ENCODE assay signal across 8 cellular contexts in the genomic region with DNA sequence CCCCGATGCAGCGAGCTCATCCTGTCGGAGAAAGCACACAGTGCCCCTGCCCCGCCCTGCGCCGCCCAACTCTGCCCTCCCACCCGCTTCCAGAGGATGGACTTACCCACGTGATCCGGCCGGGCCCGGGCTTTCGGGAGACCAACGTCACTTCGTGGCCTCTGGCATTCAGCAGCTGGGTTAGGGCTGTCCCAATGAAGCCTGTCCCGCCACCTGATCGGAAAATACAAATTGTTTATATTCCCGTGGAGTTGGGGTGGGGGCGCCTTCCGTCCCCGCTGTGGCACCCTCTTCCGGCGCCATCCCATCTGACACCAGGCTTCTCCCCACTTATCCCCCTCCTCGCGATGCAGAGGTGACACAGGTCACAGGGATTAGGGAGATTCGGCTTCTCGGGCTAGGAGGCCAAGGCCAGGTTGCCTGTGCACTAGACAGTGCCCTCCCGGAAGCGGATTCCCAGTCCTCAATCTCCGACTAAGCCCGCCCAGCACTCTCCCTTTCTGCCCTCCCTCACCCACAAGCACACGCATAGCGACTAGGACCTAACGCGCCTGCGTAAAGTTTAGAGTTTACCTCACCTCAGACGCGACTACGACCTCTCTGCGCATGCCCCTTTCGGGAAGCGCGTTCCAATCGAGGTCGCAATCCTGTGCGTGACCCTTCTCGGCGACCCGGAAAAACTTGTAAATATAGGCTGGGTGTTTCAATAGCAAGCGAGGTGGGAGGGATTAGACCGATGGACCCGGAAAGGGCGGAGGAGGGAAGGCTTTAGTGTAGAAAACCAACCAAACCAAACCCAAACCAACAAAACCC. TPM values are rescaled to one million over a fixed set of nuclear protein-coding genes. Genes with fewer than 3 reads are reported as not detected.
DNase-seq lines count a peak whose midpoint lies in the region; ATAC-seq and TF ChIP-seq lines count a peak whose summit lies in the region.

A gene with protein sequence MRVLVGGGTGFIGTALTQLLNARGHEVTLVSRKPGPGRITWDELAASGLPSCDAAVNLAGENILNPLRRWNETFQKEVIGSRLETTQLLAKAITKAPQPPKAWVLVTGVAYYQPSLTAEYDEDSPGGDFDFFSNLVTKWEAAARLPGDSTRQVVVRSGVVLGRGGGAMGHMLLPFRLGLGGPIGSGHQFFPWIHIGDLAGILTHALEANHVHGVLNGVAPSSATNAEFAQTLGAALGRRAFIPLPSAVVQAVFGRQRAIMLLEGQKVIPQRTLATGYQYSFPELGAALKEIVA (minus strand): TSS at position 537 of the 813 bp plus-strand sequence. CDS start 7 bp downstream, at position 530.

- no peaks in the 10 kb centered on the region for H3K9me3 ChIP-seq in SU-DHL-6 (ENCODE audit: insufficient read depth, low read length)
- no peaks in the 10 kb centered on the region for H3K9me3 ChIP-seq in ovary
- no peaks in the 10 kb centered on the region for H3K9me3 ChIP-seq in thyroid gland

- TF ChIP-seq EP300 in ovary (IDR thresholded peaks at IDR 0.05), result peak; percentile 80

- H3K36me3 ChIP-seq in SU-DHL-6 (ENCODE audit: low read length) (no peaks in the 10 kb centered on the region), ovary (no peaks in the 10 kb centered on the region), thyroid gland (peaks cover 19 to 28% of the 10 kb centered on the region in 2 donors)

- peak; percentile 13 for TF ChIP-seq CTCF in GM12864 (IDR thresholded peaks at IDR 0.05; ENCODE audit: low read depth, low read length, missing control alignments)
- no peak for TF ChIP-seq CTCF in SU-DHL-6 (IDR thresholded peaks at IDR 0.05; ENCODE audit: insufficient read depth, low read length, poor library complexity, severe bottlenecking)
- no peak for TF ChIP-seq CTCF in ovary (IDR thresholded peaks at IDR 0.05)
- TF ChIP-seq CTCF in thyroid gland (IDR thresholded peaks at IDR 0.05), result peak in 1 of 6 experiments; percentile 4

- peak within 1 kb of the TSS; percentile 90 for H3K4me3 Mint-ChIP-seq in activated naive CD8-positive, alpha-beta T cell treated with anti-CD3 and anti-CD28 coated beads, Interleukin-2, amount 10 ng/mL, durations not matched to agents 7 days and 5 days

- intact Hi-C loops in Right ventricle myocardium inferior (cut with DNase I) (no loop called here), ovary (cut with DNase I) (loop anchor here in 1 of 4 donors (5.0 kb wide), 1 partner anchor 210 kb away; a partner anchor contains a TSS), thyroid gland (cut with DNase I) (no loop called here)

- peak within 1 kb of the TSS; percentile 79 for H2AFZ ChIP-seq in SU-DHL-6 (ENCODE audit: low read depth, low read length, severe bottlenecking)

- peak within 1 kb of the TSS; percentile 78 for H3K27ac ChIP-seq in SU-DHL-6 (ENCODE audit: low read depth, low read length)
- peak within 1 kb of the TSS; percentile 61 to 95 for H3K27ac ChIP-seq in ovary
- peak within 1 kb of the TSS; percentile 98 to 100 (median 98) for H3K27ac ChIP-seq in thyroid gland

- DNase-seq in GM12864 (ENCODE audit: low read depth) (peak; percentile 98), NCI-H128 (lab: John Stamatoyannopoulos, UW; ENCODE audit: unreplicated experiment) (peak; percentile 98), Right ventricle myocardium inferior (ENCODE audit: missing footprints) (peak; percentile 96), ovary (peak; percentile 96 to 98 (median 97)), thyroid gland (peak; percentile 98)
- peak; percentile 88 for DNase-seq in activated naive CD8-positive, alpha-beta T cell treated with anti-CD3 and anti-CD28 coated beads, Interleukin-2, amount 10 ng/mL, durations not matched to agents 7 days and 5 days

- peaks cover 25% of the 10 kb centered on the region for H3K36me3 Mint-ChIP-seq in activated naive CD8-positive, alpha-beta T cell treated with anti-CD3 and anti-CD28 coated beads, Interleukin-2, amount 10 ng/mL, durations not matched to agents 7 days and 5 days

- peak within 1 kb of the TSS; percentile 93 for H3K9ac ChIP-seq in SU-DHL-6 (ENCODE audit: low read length)

- H3K4me3 ChIP-seq in GM12864 (ENCODE audit: low read depth, low read length) (peak within 1 kb of the TSS; percentile 82), SU-DHL-6 (ENCODE audit: insufficient read depth, low read length, poor library complexity, severe bottlenecking) (peak within 1 kb of the TSS; percentile 90), ovary (peak within 1 kb of the TSS; percentile 85), thyroid gland (replicated peaks in 1 of 3) (peak within 1 kb of the TSS; percentile 21 to 62 (median 53))

- H3K4me1 ChIP-seq in ovary (ENCODE audit: insufficient read depth), result peaks cover 3% of the 10 kb centered on the region
- H3K4me1 ChIP-seq in thyroid gland, result peaks cover 13 to 15% of the 10 kb centered on the region in 2 donors

- peak; percentile 91 for ATAC-seq in HG02678 (IDR thresholded peaks at IDR 0.05; ENCODE audit: unreplicated experiment)
- ATAC-seq in activated naive CD8-positive, alpha-beta T cell treated with anti-CD3 and anti-CD28 coated beads, Interleukin-2, amount 10 ng/mL, durations not matched to agents 7 days and 5 days (ENCODE audit: low read depth), result peak; percentile 95
- ATAC-seq in Right ventricle myocardium inferior, result peak; percentile 95

- H3K27me3 Mint-ChIP-seq in activated naive CD8-positive, alpha-beta T cell treated with anti-CD3 and anti-CD28 coated beads, Interleukin-2, amount 10 ng/mL, durations not matched to agents 7 days and 5 days, result no peaks in the 10 kb centered on the region

- 0 out of 2 replicates have a peak, but pooled peaks cover 6% of the 10 kb centered on the region for H3F3A ChIP-seq in SU-DHL-6 (ENCODE audit: insufficient read depth)

- POLR2A ChIA-PET in activated naive CD8-positive, alpha-beta T cell treated with anti-CD3 and anti-CD28 coated beads, Interleukin-2, amount 10 ng/mL, durations not matched to agents 7 days and 5 days (lab: Charles Lee), result interaction anchor here (0.6 to 5.4 kb wide), 19 partner anchors 12 to 251 kb away, joined by 3 to 68 read pairs (median 4); a partner anchor contains a TSS

- no peaks in the 10 kb centered on the region for H3K9me2 ChIP-seq in SU-DHL-6 (replicated peaks; ENCODE audit: insufficient read depth, low read length)

- no peaks in the 10 kb centered on the region for H3K9me3 Mint-ChIP-seq in activated naive CD8-positive, alpha-beta T cell treated with anti-CD3 and anti-CD28 coated beads, Interleukin-2, amount 10 ng/mL, durations not matched to agents 7 days and 5 days

- peaks cover 14% of the 10 kb centered on the region for H3K79me2 ChIP-seq in SU-DHL-6 (ENCODE audit: insufficient read depth, low read length)

- H3K4me2 ChIP-seq in SU-DHL-6 (ENCODE audit: low read depth, low read length, poor library complexity, severe bottlenecking), result peak within 1 kb of the TSS; percentile 94

- H3K27me3 ChIP-seq in SU-DHL-6 (ENCODE audit: low read length), result no peaks in the 10 kb centered on the region
- H3K27me3 ChIP-seq in ovary, result no peaks in the 10 kb centered on the region
- H3K27me3 ChIP-seq in thyroid gland, result no peaks in the 10 kb centered on the region

- peak within 1 kb of the TSS; percentile 98 for H3K27ac Mint-ChIP-seq in activated naive CD8-positive, alpha-beta T cell treated with anti-CD3 and anti-CD28 coated beads, Interleukin-2, amount 10 ng/mL, durations not matched to agents 7 days and 5 days

- H3K4me1 Mint-ChIP-seq in activated naive CD8-positive, alpha-beta T cell treated with anti-CD3 and anti-CD28 coated beads, Interleukin-2, amount 10 ng/mL, durations not matched to agents 7 days and 5 days, result peaks cover 33% of the 10 kb centered on the region

- 0% methylated on average over 52 of the region's 52 CpGs for WGBS in ovary, 3 donors
- WGBS in thyroid gland, 2 donors, result 0% methylated on average over 40 to 43 of the region's 52 CpGs

- TF ChIP-seq POLR2A in ovary (IDR thresholded peaks at IDR 0.05), result peak; percentile 96
- TF ChIP-seq POLR2A in thyroid gland (IDR thresholded peaks at IDR 0.05), result peak; percentile 54 to 91

- H4K20me1 ChIP-seq in SU-DHL-6 (ENCODE audit: low read depth, low read length), result no peaks in the 10 kb centered on the region

RNA-seq across cellular contexts. Expression of the gene that starts here (rescaled TPM):
- 10 to 100 TPM; 75.7 to 79.5 TPM for total RNA-seq in activated naive CD8-positive, alpha-beta T cell treated with anti-CD3 and anti-CD28 coated beads, Interleukin-2, amount 10 ng/mL, durations not matched to agents 7 days and 5 days
- total RNA-seq in Right ventricle myocardium inferior (76.6 TPM), ovary (10 to 100 TPM; 46.2 to 68.8 (median 62.4) TPM), thyroid gland (10 to 100 TPM; 35.1 to 75.6 (median 49.2) TPM)
- 10 to 100 TPM; 33.4 to 65.7 TPM for polyA plus RNA-seq in ovary

Comparison
In these comparisons a context has a peak if more than half of its experiments do, and no peak if none do; other contexts are left out.
1. Peak in every context shown above with its lines: DNase-seq, ATAC-seq, H3K4me3 ChIP-seq and H3K27ac ChIP-seq.